ENCODE assay signal across 8 cellular contexts in the genomic region with DNA sequence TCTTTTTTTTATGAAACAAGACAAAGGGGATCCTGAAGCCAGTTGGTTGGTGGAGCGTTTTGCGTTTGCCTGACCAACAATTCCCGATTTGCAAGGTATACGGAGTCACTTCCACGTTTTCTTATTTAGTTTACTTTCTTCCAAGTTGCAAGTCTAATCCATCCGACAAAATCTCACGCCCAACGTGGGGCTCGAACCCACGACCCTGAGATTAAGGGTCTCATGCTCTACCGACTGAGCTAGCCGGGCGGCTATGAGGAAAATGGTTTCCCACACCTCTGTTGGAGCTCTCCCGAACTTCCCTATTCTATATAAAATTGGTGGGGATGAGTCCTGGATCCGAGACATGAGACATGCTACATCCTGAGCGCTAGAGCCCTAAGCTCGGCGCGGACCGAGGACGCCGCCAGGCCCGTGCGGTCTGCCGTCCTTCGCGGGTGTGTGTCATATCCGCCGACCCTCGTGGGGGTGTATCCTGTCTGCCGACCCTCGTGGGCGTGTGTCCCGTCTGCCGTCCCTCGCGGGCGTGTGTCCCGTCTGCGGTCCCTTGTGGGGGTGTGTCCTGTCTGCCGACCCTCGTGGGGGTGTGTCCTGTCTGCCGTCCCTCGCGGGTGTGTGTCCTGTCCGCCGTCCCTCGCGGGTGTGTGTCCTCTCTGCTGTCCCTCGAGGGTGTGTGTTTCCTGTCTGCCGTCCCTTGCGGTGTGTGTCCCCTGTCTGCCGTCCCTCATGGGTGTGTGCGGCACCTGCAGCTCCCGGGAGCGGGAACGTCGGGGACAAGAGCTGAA. TPM values are rescaled to one million over a fixed set of nuclear protein-coding genes. Genes with fewer than 3 reads are reported as not detected.
DNase-seq lines count a peak whose midpoint lies in the region; ATAC-seq and TF ChIP-seq lines count a peak whose summit lies in the region.

No MANE protein-coding gene starts in this region.

- peak overlapping the region; percentile 92 for H3K4me3 Mint-ChIP-seq in CD4-positive, alpha-beta T cell
- peak overlapping the region; percentile 78 for H3K4me3 Mint-ChIP-seq in activated T-helper 2 cell treated with anti-CD3 and anti-CD28 coated beads, Interferon-gamma antibody, Interleukin-2, Interleukin-4, amounts not matched to agents 10 μg/mL and 5 μg/mL and 100 μg/mL, durations not matched to agents 14 hours and 24 hours and 36 hours (ENCODE audit: low read depth)
- peak overlapping the region; percentile 93 for H3K4me3 Mint-ChIP-seq in nephron progenitor cell
- peak overlapping the region; percentile 92 for H3K4me3 Mint-ChIP-seq in type B pancreatic cell

- H3K4me1 Mint-ChIP-seq in CD4-positive, alpha-beta T cell (ENCODE audit: low read depth), result peaks cover 24% of the 10 kb centered on the region
- peaks cover 22% of the 10 kb centered on the region for H3K4me1 Mint-ChIP-seq in activated T-helper 2 cell treated with anti-CD3 and anti-CD28 coated beads, Interferon-gamma antibody, Interleukin-2, Interleukin-4, amounts not matched to agents 10 μg/mL and 5 μg/mL and 100 μg/mL, durations not matched to agents 14 hours and 24 hours and 36 hours (ENCODE audit: low read depth)
- H3K4me1 Mint-ChIP-seq in nephron progenitor cell (peaks cover 20% of the 10 kb centered on the region), type B pancreatic cell (ENCODE audit: unreplicated experiment) (peaks cover 19% of the 10 kb centered on the region)

- peak overlapping the region; percentile 97 for H3K27ac Mint-ChIP-seq in CD4-positive, alpha-beta T cell
- H3K27ac Mint-ChIP-seq in activated T-helper 2 cell treated with anti-CD3 and anti-CD28 coated beads, Interferon-gamma antibody, Interleukin-2, Interleukin-4, amounts not matched to agents 10 μg/mL and 5 μg/mL and 100 μg/mL, durations not matched to agents 14 hours and 24 hours and 36 hours, result peak overlapping the region; percentile 36
- no peak overlapping the region for H3K27ac Mint-ChIP-seq in nephron progenitor cell
- peak overlapping the region; percentile 96 for H3K27ac Mint-ChIP-seq in type B pancreatic cell

- peaks cover 4% of the 10 kb centered on the region for H3K9me3 Mint-ChIP-seq in CD4-positive, alpha-beta T cell
- no peaks in the 10 kb centered on the region for H3K9me3 Mint-ChIP-seq in activated T-helper 2 cell treated with anti-CD3 and anti-CD28 coated beads, Interferon-gamma antibody, Interleukin-2, Interleukin-4, amounts not matched to agents 10 μg/mL and 5 μg/mL and 100 μg/mL, durations not matched to agents 14 hours and 24 hours and 36 hours
- H3K9me3 Mint-ChIP-seq in nephron progenitor cell (peaks cover 28% of the 10 kb centered on the region), type B pancreatic cell (no peaks in the 10 kb centered on the region)

- peak in 8 of 10 experiments; percentile 12 to 58 (median 33) for DNase-seq in CD4-positive, alpha-beta T cell
- DNase-seq in HuH-7.5 (ENCODE audit: low spot score) (peak; percentile 62), OCI-M1 (lab: John Stamatoyannopoulos, UW) (peak; percentile 97), fibroblast of pulmonary artery (ENCODE audit: low read depth) (peak; percentile 90), nephron progenitor cell (peak; percentile 74), type B pancreatic cell (ENCODE audit: extremely low spot score, unreplicated experiment) (no peak)
- DNase-seq in activated T-helper 2 cell treated with anti-CD3 and anti-CD28 coated beads, Interferon-gamma antibody, Interleukin-2, Interleukin-4, amounts not matched to agents 10 μg/mL and 5 μg/mL and 100 μg/mL, durations not matched to agents 14 hours and 24 hours and 36 hours (ENCODE audit: low spot score), result peak; percentile 41

- peak; percentile 3 for ATAC-seq in CD4-positive, alpha-beta T cell (ENCODE audit: poor library complexity)
- ATAC-seq in GM18519 (IDR thresholded peaks at IDR 0.05; ENCODE audit: low FRiP score, unreplicated experiment), result no peak

- no peak for TF ChIP-seq CTCF in CD4-positive, alpha-beta T cell (IDR thresholded peaks at IDR 0.05)
- TF ChIP-seq CTCF in fibroblast of pulmonary artery (IDR thresholded peaks at IDR 0.05; ENCODE audit: low read length, missing control alignments), result no peak
- TF ChIP-seq CTCF in nephron progenitor cell (IDR thresholded peaks at IDR 0.05), result no peak
- TF ChIP-seq CTCF in type B pancreatic cell (conservative IDR thresholded peaks at IDR 0.05), result no peak

- H3K27ac ChIP-seq in CD4-positive, alpha-beta T cell (ENCODE audit: low read depth, low read length), result peak overlapping the region; percentile 39

- H3K36me3 Mint-ChIP-seq in CD4-positive, alpha-beta T cell (ENCODE audit: low read depth), result peaks cover 32% of the 10 kb centered on the region
- H3K36me3 Mint-ChIP-seq in activated T-helper 2 cell treated with anti-CD3 and anti-CD28 coated beads, Interferon-gamma antibody, Interleukin-2, Interleukin-4, amounts not matched to agents 10 μg/mL and 5 μg/mL and 100 μg/mL, durations not matched to agents 14 hours and 24 hours and 36 hours (ENCODE audit: low read depth), result no peaks in the 10 kb centered on the region
- no peaks in the 10 kb centered on the region for H3K36me3 Mint-ChIP-seq in nephron progenitor cell (ENCODE audit: low read depth)
- H3K36me3 Mint-ChIP-seq in type B pancreatic cell, result no peaks in the 10 kb centered on the region

- no peaks in the 10 kb centered on the region for H3K27me3 ChIP-seq in CD4-positive, alpha-beta T cell (ENCODE audit: control insufficient read depth, insufficient read depth, low read length)

- peak overlapping the region; percentile 68 for H3K4me3 ChIP-seq in fibroblast of pulmonary artery (replicated peaks; ENCODE audit: low read depth, low read length)

- CTCF ChIA-PET in CD4-positive, alpha-beta T cell (lab: Charles Lee), result interaction anchor here (0.7 to 2.5 kb wide), 4 partner anchors 9 to 343 kb away, joined by 3 to 15 read pairs (median 3); a partner anchor contains a TSS

- H3K27me3 Mint-ChIP-seq in CD4-positive, alpha-beta T cell, result peaks cover 12% of the 10 kb centered on the region
- H3K27me3 Mint-ChIP-seq in activated T-helper 2 cell treated with anti-CD3 and anti-CD28 coated beads, Interferon-gamma antibody, Interleukin-2, Interleukin-4, amounts not matched to agents 10 μg/mL and 5 μg/mL and 100 μg/mL, durations not matched to agents 14 hours and 24 hours and 36 hours (ENCODE audit: low read depth), result peaks cover 25% of the 10 kb centered on the region
- H3K27me3 Mint-ChIP-seq in nephron progenitor cell (ENCODE audit: low read depth, poor library complexity) (peaks cover 72% of the 10 kb centered on the region), type B pancreatic cell (peaks cover 24% of the 10 kb centered on the region)

- POLR2A ChIA-PET in CD4-positive, alpha-beta T cell (lab: Charles Lee), result interaction anchor here (0.6 to 4.8 kb wide), 14 partner anchors 8 to 243 kb away, joined by 3 to 57 read pairs (median 4); a partner anchor contains a TSS

- H3K9me3 ChIP-seq in CD4-positive, alpha-beta T cell (ENCODE audit: control insufficient read depth, low read length), result peaks cover 19% of the 10 kb centered on the region

- intact Hi-C loops in CD4-positive, alpha-beta T cell (cut with DNase I, micrococcal nuclease), result loop anchor here (1.0 to 10.0 kb wide), 4 partner anchors 7 to 287 kb away; a partner anchor contains a TSS
- intact Hi-C loops in activated T-helper 2 cell treated with anti-CD3 and anti-CD28 coated beads, Interferon-gamma antibody, Interleukin-2, Interleukin-4, amounts not matched to agents 10 μg/mL and 5 μg/mL and 100 μg/mL, durations not matched to agents 14 hours and 24 hours and 36 hours (cut with micrococcal nuclease), result loop anchor here (1.0 to 5.0 kb wide), 3 partner anchors 7 to 125 kb away; a partner anchor contains a TSS

RNA-seq across cellular contexts. Expression of a gene that starts 22.6 kb away (rescaled TPM):
- total RNA-seq in CD4-positive, alpha-beta T cell, result 1 to 10 TPM; 1.6 to 2.2 TPM
- 9.1 and 9.3 TPM in 2 replicates for total RNA-seq in activated T-helper 2 cell treated with anti-CD3 and anti-CD28 coated beads, Interferon-gamma antibody, Interleukin-2, Interleukin-4, amounts not matched to agents 10 μg/mL and 5 μg/mL and 100 μg/mL, durations not matched to agents 14 hours and 24 hours and 36 hours
- 11.6 and 13.3 TPM in 2 replicates for total RNA-seq in type B pancreatic cell (ENCODE audit: low replicate concordance)

RNA-seq across cellular contexts. Expression of a gene that starts 30.6 kb away (rescaled TPM):
- total RNA-seq in CD4-positive, alpha-beta T cell, result not detected
- total RNA-seq in activated T-helper 2 cell treated with anti-CD3 and anti-CD28 coated beads, Interferon-gamma antibody, Interleukin-2, Interleukin-4, amounts not matched to agents 10 μg/mL and 5 μg/mL and 100 μg/mL, durations not matched to agents 14 hours and 24 hours and 36 hours, result not detected in 2 replicates
- total RNA-seq in type B pancreatic cell (ENCODE audit: low replicate concordance), result 0.34 TPM in 1 of 2 replicates, not detected in the other

RNA-seq across cellular contexts. Expression of a gene that starts 45.0 kb away (rescaled TPM):
- total RNA-seq in CD4-positive, alpha-beta T cell, result not detected
- 0.09 and 0.18 TPM in 2 replicates for total RNA-seq in activated T-helper 2 cell treated with anti-CD3 and anti-CD28 coated beads, Interferon-gamma antibody, Interleukin-2, Interleukin-4, amounts not matched to agents 10 μg/mL and 5 μg/mL and 100 μg/mL, durations not matched to agents 14 hours and 24 hours and 36 hours
- total RNA-seq in type B pancreatic cell (ENCODE audit: low replicate concordance), result 15.0 and 18.2 TPM in 2 replicates

RNA-seq across cellular contexts. Expression of a gene that starts 58.3 kb away (rescaled TPM):
- total RNA-seq in CD4-positive, alpha-beta T cell, result under 1 TPM; 0.36 to 0.56 TPM
- total RNA-seq in activated T-helper 2 cell treated with anti-CD3 and anti-CD28 coated beads, Interferon-gamma antibody, Interleukin-2, Interleukin-4, amounts not matched to agents 10 μg/mL and 5 μg/mL and 100 μg/mL, durations not matched to agents 14 hours and 24 hours and 36 hours, result not detected in 2 replicates
- not detected in 2 replicates for total RNA-seq in type B pancreatic cell (ENCODE audit: low replicate concordance)

Comparison
In these comparisons a context has a peak if more than half of its experiments do, and no peak if none do; other contexts are left out.
1. RNA of a gene that starts 45.0 kb away (total RNA-seq): 15.0 to 18.2 TPM in type B pancreatic cell; 0.09 to 0.18 TPM in activated T-helper 2 cell treated with anti-CD3 and anti-CD28 coated beads, Interferon-gamma antibody, Interleukin-2, Interleukin-4, amounts not matched to agents 10 μg/mL and 5 μg/mL and 100 μg/mL, durations not matched to agents 14 hours and 24 hours and 36 hours and not detected in CD4-positive, alpha-beta T cell; every median in the first group is over 10 times any median in the second.
2. Peak in every context shown above with its lines, with median percentiles within 50 percentile points of each other: H3K4me3 Mint-ChIP-seq.